Comparison of ENCODE assay signal across 2 cellular contexts in genomic region chr16:56931253-56931768, GRCh38.
TF ChIP-seq lines count a peak whose summit lies in the region.

No MANE protein-coding gene starts in this region.

TF ChIP-seq in K562, 482 proteins besides CTCF, POLR2A, EP300 and RAD21 (continued from another document and continues in another):
- TF ChIP-seq ID3 (CRISPR knock-in tag; IDR thresholded peaks at IDR 0.05): no peak; the same call in 1 of the 2 replicates
- TF ChIP-seq ID3 (tag; IDR thresholded peaks at IDR 0.05): peak; percentile 78; the same call in 1 of the 2 replicates
- TF ChIP-seq MED1 (CRISPR knock-in tag; IDR thresholded peaks at IDR 0.05; ENCODE audit: borderline replicate concordance): no peak
- TF ChIP-seq SMARCE1 (IDR thresholded peaks at IDR 0.05): peak; percentile 57; the same call in 1 of the 2 replicates
- no peak for TF ChIP-seq KDM4B (IDR thresholded peaks at IDR 0.05; ENCODE audit: borderline replicate concordance in 2 of 2, low read depth in 1 of 2)
- no peak for TF ChIP-seq CHD4 (IDR thresholded peaks at IDR 0.05; ENCODE audit: insufficient read depth, insufficient replicate concordance, low read depth, low read length, poor library complexity, severe bottlenecking)
- TF ChIP-seq ZNF830 (CRISPR knock-in tag; IDR thresholded peaks at IDR 0.05): 0 out of 2 replicates have a peak, but pooled peaks have one; percentile 27
- TF ChIP-seq ZNF124 (CRISPR knock-in tag; IDR thresholded peaks at IDR 0.05): no peak
- TF ChIP-seq ZFX (CRISPR knock-in tag; IDR thresholded peaks at IDR 0.05): no peak
- TF ChIP-seq TSC22D4 (tag; IDR thresholded peaks at IDR 0.05): no peak
- TF ChIP-seq HOMEZ (CRISPR knock-in tag; IDR thresholded peaks at IDR 0.05): peak; percentile 75; the same call in 1 of the 2 replicates
- TF ChIP-seq THRA (IDR thresholded peaks at IDR 0.05): no peak
- TF ChIP-seq E2F6 (IDR thresholded peaks at IDR 0.05; ENCODE audit: borderline replicate concordance in 1 of 2, extremely low read depth in 1 of 2, insufficient read depth in 1 of 2, insufficient read length in 1 of 2, low read depth in 1 of 2, low read length in 1 of 2, poor library complexity in 1 of 2, severe bottlenecking in 1 of 2): no peak
- TF ChIP-seq HDAC6 (IDR thresholded peaks at IDR 0.05; ENCODE audit: low read depth, low read length): no peak
- no peak for TF ChIP-seq KLF10 (CRISPR knock-in tag; IDR thresholded peaks at IDR 0.05)
- no peak for TF ChIP-seq HDAC3 (IDR thresholded peaks at IDR 0.05; ENCODE audit: borderline replicate concordance, partially characterized antibody)
- TF ChIP-seq SRSF1 (IDR thresholded peaks at IDR 0.05; ENCODE audit: low read depth, low read length): no peak
- TF ChIP-seq NKRF (IDR thresholded peaks at IDR 0.05; ENCODE audit: borderline replicate concordance): peak; percentile 51; the same call in 1 of the 2 replicates
- TF ChIP-seq ZZZ3 (IDR thresholded peaks at IDR 0.05): peak; percentile 43; the same call in 1 of the 2 replicates
- no peak for TF ChIP-seq JUNB (CRISPR knock-in tag; conservative IDR thresholded peaks at IDR 0.05)
- TF ChIP-seq ZHX1 (conservative IDR thresholded peaks at IDR 0.05; ENCODE audit: low read length): no peak
- no peak for TF ChIP-seq PCBP1 (IDR thresholded peaks at IDR 0.05; ENCODE audit: low read depth, low read length, poor library complexity, severe bottlenecking)

TF ChIP-seq in HepG2, 621 proteins besides CTCF, POLR2A, EP300 and RAD21 (continued from another document and continues in another):
- TF ChIP-seq ZBED4 (CRISPR knock-in tag; IDR thresholded peaks at IDR 0.05; ENCODE audit: borderline replicate concordance) (0 out of 2 replicates have a peak, but pooled peaks have one; percentile 19), ZNF891 (CRISPR knock-in tag; IDR thresholded peaks at IDR 0.05) (no peak), RNF219 (CRISPR knock-in tag; IDR thresholded peaks at IDR 0.05) (no peak), DNMT1 (CRISPR knock-in tag; IDR thresholded peaks at IDR 0.05) (no peak), ZNF496 (CRISPR knock-in tag; IDR thresholded peaks at IDR 0.05; ENCODE audit: insufficient replicate concordance) (no peak), RFXANK (CRISPR knock-in tag; IDR thresholded peaks at IDR 0.05) (no peak), ZNF883 (CRISPR knock-in tag; IDR thresholded peaks at IDR 0.05; ENCODE audit: not compliant biosample characterization) (no peak), ZNF576 (CRISPR knock-in tag; IDR thresholded peaks at IDR 0.05) (no peak), ZNF784 (CRISPR knock-in tag; IDR thresholded peaks at IDR 0.05; ENCODE audit: borderline replicate concordance) (no peak), SMAD1 (CRISPR knock-in tag; IDR thresholded peaks at IDR 0.05; ENCODE audit: borderline replicate concordance, low read depth) (no peak), DR1 (CRISPR knock-in tag; IDR thresholded peaks at IDR 0.05) (no peak), ZBTB2 (CRISPR knock-in tag; IDR thresholded peaks at IDR 0.05; ENCODE audit: low read depth) (no peak), NFYB (CRISPR knock-in tag; IDR thresholded peaks at IDR 0.05) (no peak), HINFP (CRISPR knock-in tag; IDR thresholded peaks at IDR 0.05; ENCODE audit: low read depth) (no peak), ATAD3A (CRISPR knock-in tag; IDR thresholded peaks at IDR 0.05) (no peak), HOXA7 (CRISPR knock-in tag; IDR thresholded peaks at IDR 0.05) (no peak), ZNF780A (CRISPR knock-in tag; IDR thresholded peaks at IDR 0.05) (no peak), ZNF577 (CRISPR knock-in tag; IDR thresholded peaks at IDR 0.05; ENCODE audit: borderline replicate concordance, low read depth) (no peak), ZNF33A (CRISPR knock-in tag; IDR thresholded peaks at IDR 0.05; ENCODE audit: borderline replicate concordance) (peak; percentile 86; the same call in 1 of the 2 replicates), FOXO4 (CRISPR knock-in tag; conservative IDR thresholded peaks at IDR 0.05) (no peak), ZNF589 (CRISPR knock-in tag; conservative IDR thresholded peaks at IDR 0.05) (no peak), THRA (CRISPR knock-in tag; IDR thresholded peaks at IDR 0.05; ENCODE audit: borderline replicate concordance) (no peak), HMGXB3 (CRISPR knock-in tag; IDR thresholded peaks at IDR 0.05; ENCODE audit: borderline replicate concordance) (no peak), ZC3H13 (CRISPR knock-in tag; IDR thresholded peaks at IDR 0.05) (no peak)
